Comparison of ENCODE assay signal across 16 cellular contexts in the genomic region with DNA sequence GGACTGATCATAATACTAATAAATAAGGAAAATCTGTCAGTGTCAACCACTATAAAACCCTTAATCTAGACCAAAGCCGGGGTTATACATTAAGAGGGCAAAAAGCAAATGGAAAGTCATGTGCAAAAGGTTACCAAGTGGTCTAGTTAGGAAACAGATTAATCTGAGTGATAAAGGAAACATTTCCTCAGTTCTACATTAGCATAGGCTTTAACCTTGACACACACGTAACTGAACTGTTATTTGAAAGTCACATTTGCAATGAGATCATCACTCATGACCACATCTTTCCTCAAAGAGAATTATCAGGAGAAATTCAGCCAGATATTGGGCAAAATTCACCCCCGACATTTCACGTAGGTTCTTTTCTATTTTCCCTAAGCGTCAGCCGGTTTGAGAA.
A peak's percentile ranks its signal among the peaks of the same experiment; 100 is the strongest.
DNase-seq lines count a peak whose midpoint lies in the region; ATAC-seq and TF ChIP-seq lines count a peak whose summit lies in the region.
"Had no signal": no experiment of that assay in that cellular context is flagged by ENCODE, and none has a peak within 500 bp of the region (broad histone marks: within the 10 kb centered on the region; RNA-seq: fewer than 3 reads in every experiment).

No MANE protein-coding gene starts in this region.

- H2AFZ ChIP-seq in HCT116 (ENCODE audit: low read depth, low read length, poor library complexity, severe bottlenecking) = no peak overlapping the region
- H2AFZ ChIP-seq in PC-9 = no peak overlapping the region
- no peak overlapping the region for H2AFZ ChIP-seq in osteoblast (ENCODE audit: low read length)

- POLR2A ChIA-PET in HCT116 (lab: Charles Lee) (no interaction called here), PC-9 (lab: Charles Lee; ENCODE audit: unreplicated experiment) (no interaction called here), A673 (lab: Charles Lee; ENCODE audit: low non-redundant PET) (no interaction called here)

- DNase-seq in HCT116 (ENCODE audit: low read depth, low spot score) (no peak), PC-9 (no peak), dermis blood vessel endothelial cell (peak; percentile 94), osteoblast (ENCODE audit: insufficient read length, low spot score, missing footprints) (no peak), A673 (ENCODE audit: low spot score) (no peak), GOT3 (lab: John Stamatoyannopoulos, UW) (no peak), NCI-H2029 (lab: John Stamatoyannopoulos, UW) (no peak)
- DNase-seq: activated naive CD4-positive, alpha-beta T cell; cortex of kidney; DMS153; immature natural killer cell; naive thymus-derived CD8-positive, alpha-beta T cell; NCI-H446 had no signal

- no peak overlapping the region for H3K4me3 ChIP-seq in HCT116 (replicated peaks in 1 of 2; ENCODE audit: low read depth in 1 of 2, low read length in 2 of 2)
- H3K4me3 ChIP-seq in PC-9 = no peak overlapping the region
- H3K4me3 ChIP-seq in osteoblast (ENCODE audit: insufficient read depth, low read length) = no peak overlapping the region
- H3K4me3 ChIP-seq in A673 (ENCODE audit: low read depth, low read length, poor library complexity, severe bottlenecking) = no peak overlapping the region
- H3K4me3 ChIP-seq: prostate gland had no signal

- H3K36me3 ChIP-seq in HCT116 (ENCODE audit: control insufficient read depth in 1 of 2, insufficient read depth in 2 of 2, low read length in 2 of 2) (peaks cover 0 to 12% of the 10 kb centered on the region in 2 experiments; a peak in 2 of 4 replicates), PC-9 (ENCODE audit: low read depth) (peaks cover 10% of the 10 kb centered on the region; the same call in 1 of the 2 replicates), osteoblast (ENCODE audit: insufficient read depth, low read length) (peaks cover 8% of the 10 kb centered on the region), A673 (ENCODE audit: insufficient read depth, low read length, poor library complexity, severe bottlenecking) (no peaks in the 10 kb centered on the region)
- H3K36me3 ChIP-seq: prostate gland had no signal

- CTCF ChIA-PET in HCT116 (lab: Charles Lee) = no interaction called here
- CTCF ChIA-PET in PC-9 (lab: Charles Lee) = no interaction called here
- CTCF ChIA-PET in A673 (lab: Charles Lee) = no interaction called here

- H3K4me2 ChIP-seq in HCT116 (ENCODE audit: low read length) (no peak overlapping the region), PC-9 (no peak overlapping the region), osteoblast (ENCODE audit: insufficient read depth, low read length) (no peak overlapping the region)

- no peak for TF ChIP-seq POLR2A in HCT116 (IDR thresholded peaks at IDR 0.05; ENCODE audit: borderline replicate concordance, extremely low read depth, insufficient read depth, insufficient read length)

- no peak overlapping the region for H3K9ac ChIP-seq in HCT116 (ENCODE audit: low read length)

- intact Hi-C loops in HCT116 (cut with micrococcal nuclease) (no loop called here), PC-9 (cut with micrococcal nuclease; ENCODE audit: unreplicated experiment) (loop anchor here (5.0 to 10.0 kb wide), 3 partner anchors 38 to 595 kb away; a partner anchor contains a TSS), A673 (cut with micrococcal nuclease; ENCODE audit: unreplicated experiment) (loop anchor here (5.0 to 10.0 kb wide), 2 partner anchors 33 to 305 kb away; no protein-coding TSS in a partner anchor)

- no peak for ATAC-seq in HCT116
- ATAC-seq: activated CD4-positive, CD25-positive, alpha-beta regulatory T cell treated with anti-CD3 and anti-CD28 coated beads, Interleukin-2, amount 50 U/mL, for 24 hours; naive thymus-derived CD8-positive, alpha-beta T cell; stimulated activated memory B cell treated with anti-CD40 and anti-IgM and Interleukin-4, amounts not matched to agents 10 μg/mL and 1 μg/mL and 100 μg/mL, for 72 hours had no signal

- no peaks in the 10 kb centered on the region for H4K20me1 ChIP-seq in HCT116 (ENCODE audit: insufficient read depth)
- no peaks in the 10 kb centered on the region; the same call in 1 of the 2 replicates for H4K20me1 ChIP-seq in PC-9 (ENCODE audit: insufficient read depth)
- peaks cover 3% of the 10 kb centered on the region for H4K20me1 ChIP-seq in osteoblast (ENCODE audit: insufficient read depth, low read length)

- H3K9me3 ChIP-seq in HCT116 (ENCODE audit: control insufficient read depth in 1 of 2, insufficient read depth in 1 of 2, low read depth in 1 of 2, low read length in 2 of 2) (peaks cover 0 to 5% of the 10 kb centered on the region in 2 experiments; a peak in 1 of 4 replicates), PC-9 (ENCODE audit: insufficient read depth, low read depth) (peaks cover 14% of the 10 kb centered on the region), osteoblast (ENCODE audit: low read depth, low read length) (no peaks in the 10 kb centered on the region), A673 (ENCODE audit: low read depth, low read length, poor library complexity, severe bottlenecking) (no peaks in the 10 kb centered on the region)
- H3K9me3 ChIP-seq: prostate gland had no signal

- no peak for TF ChIP-seq RAD21 in HCT116 (IDR thresholded peaks at IDR 0.05; ENCODE audit: low read depth)

- H3F3A ChIP-seq in PC-9 (ENCODE audit: insufficient read depth, low read depth) = peaks cover 46% of the 10 kb centered on the region

- RAD21 ChIA-PET in HCT116 (lab: Charles Lee; ENCODE audit: low non-redundant PET in 1 of 2, low total read pairs in 2 of 2, uncharacterized antibody in 2 of 2, unreplicated experiment in 2 of 2) = no interaction called here

- H3K79me2 ChIP-seq in HCT116 (ENCODE audit: insufficient read depth, low read length) (peaks cover 65% of the 10 kb centered on the region), PC-9 (ENCODE audit: low read depth) (peaks cover 63% of the 10 kb centered on the region), osteoblast (ENCODE audit: insufficient read depth, low read length) (peaks cover 82% of the 10 kb centered on the region)

- BruUV-seq in HCT116 (replicated peaks; lab: Mats Ljungman, UMichigan) = no TSS peak
- BruUV-seq in PC-9 (replicated peaks; lab: Mats Ljungman, UMichigan) = no TSS peak
- BruUV-seq in A673 (replicated peaks; lab: Mats Ljungman, UMichigan) = no TSS peak

- H3K27me3 ChIP-seq in HCT116 (ENCODE audit: insufficient read depth, low read length) = no peaks in the 10 kb centered on the region
- H3K27me3 ChIP-seq in PC-9 (ENCODE audit: insufficient read depth, low read depth) = no peaks in the 10 kb centered on the region
- H3K27me3 ChIP-seq in osteoblast (ENCODE audit: insufficient read depth, low read length) = no peaks in the 10 kb centered on the region
- H3K27me3 ChIP-seq in A673 (replicated peaks; ENCODE audit: insufficient read depth, low read depth, low read length, poor library complexity) = no peaks in the 10 kb centered on the region

- H3K27ac ChIP-seq in HCT116 (ENCODE audit: low read depth, low read length) (0 out of 2 replicates have a peak overlapping the region, but pooled peaks have one; percentile 25), PC-9 (peak overlapping the region; percentile 62; the same call in 1 of the 2 replicates), osteoblast (ENCODE audit: low read depth, low read length) (peak overlapping the region; percentile 55), A673 (ENCODE audit: low read depth, low read length, poor library complexity, severe bottlenecking) (no peak overlapping the region)
- H3K27ac ChIP-seq: prostate gland had no signal

- peaks cover 60% of the 10 kb centered on the region in 2 experiments for H3K4me1 ChIP-seq in HCT116 (ENCODE audit: control insufficient read depth in 1 of 2, insufficient read depth in 2 of 2, low read length in 2 of 2)
- H3K4me1 ChIP-seq in PC-9 (replicated peaks; ENCODE audit: insufficient read depth) = peaks cover 51% of the 10 kb centered on the region
- H3K4me1 ChIP-seq in osteoblast (ENCODE audit: insufficient read depth, low read length) = peaks cover 43% of the 10 kb centered on the region
- H3K4me1 ChIP-seq in A673 (ENCODE audit: insufficient read depth, low read length, poor library complexity, severe bottlenecking) = peaks cover 24% of the 10 kb centered on the region
- H3K4me1 ChIP-seq: prostate gland had no signal

- H3K9me2 ChIP-seq in HCT116 (ENCODE audit: insufficient read depth) (no peaks in the 10 kb centered on the region), PC-9 (ENCODE audit: insufficient read depth) (no peaks in the 10 kb centered on the region)

- TF ChIP-seq CTCF in HCT116 (IDR thresholded peaks at IDR 0.05 in 2 of 3, conservative IDR thresholded peaks at IDR 0.05 in 1 of 3; ENCODE audit: borderline replicate concordance in 1 of 3, insufficient read depth in 1 of 3, low read depth in 2 of 3, low read length in 2 of 3) (no peak), PC-9 (conservative IDR thresholded peaks at IDR 0.05) (no peak), osteoblast (IDR thresholded peaks at IDR 0.05; ENCODE audit: extremely low read depth, low read depth, low read length) (no peak), A673 (conservative IDR thresholded peaks at IDR 0.05; ENCODE audit: low read depth, low read length) (no peak)

TF ChIP-seq in HCT116, 20 proteins besides CTCF, POLR2A, EP300 and RAD21 (continues in another document):
- TF ChIP-seq, protein P1, sequence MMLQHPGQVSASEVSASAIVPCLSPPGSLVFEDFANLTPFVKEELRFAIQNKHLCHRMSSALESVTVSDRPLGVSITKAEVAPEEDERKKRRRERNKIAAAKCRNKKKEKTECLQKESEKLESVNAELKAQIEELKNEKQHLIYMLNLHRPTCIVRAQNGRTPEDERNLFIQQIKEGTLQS (IDR thresholded peaks at IDR 0.05) = no peak
- TF ChIP-seq FOSL1 (IDR thresholded peaks at IDR 0.05; ENCODE audit: low read depth) = no peak
- TF ChIP-seq JUND (IDR thresholded peaks at IDR 0.05) = no peak
- TF ChIP-seq, protein P2, sequence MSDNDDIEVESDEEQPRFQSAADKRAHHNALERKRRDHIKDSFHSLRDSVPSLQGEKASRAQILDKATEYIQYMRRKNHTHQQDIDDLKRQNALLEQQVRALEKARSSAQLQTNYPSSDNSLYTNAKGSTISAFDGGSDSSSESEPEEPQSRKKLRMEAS (IDR thresholded peaks at IDR 0.05) = no peak
- no peak for TF ChIP-seq CBX3 (IDR thresholded peaks at IDR 0.05; ENCODE audit: low read depth)
- no peak for TF ChIP-seq SIN3A (IDR thresholded peaks at IDR 0.05; ENCODE audit: low read depth)
- no peak for TF ChIP-seq SRF (IDR thresholded peaks at IDR 0.05; ENCODE audit: low read depth)
- TF ChIP-seq POLR2AphosphoS5 (IDR thresholded peaks at IDR 0.05; ENCODE audit: low read depth, low read length) = no peak
- TF ChIP-seq ZNF274 (IDR thresholded peaks at IDR 0.05; ENCODE audit: low read depth, low read length) = no peak
